Comparison of ENCODE assay signal across 7 cellular contexts in genomic region chr4:147518846-147519767, GRCh38. TPM values are rescaled to one million over a fixed set of nuclear protein-coding genes. Genes with fewer than 3 reads are reported as not detected.
DNase-seq lines count a peak whose midpoint lies in the region; ATAC-seq, FAIRE-seq and TF ChIP-seq lines count a peak whose summit lies in the region.

No MANE protein-coding gene starts in this region.

- in situ Hi-C loops in gastrocnemius medialis (cut with MboI; ENCODE audit: low sequenced_read_pairs in 4 of 4), result no loop called here

- H3K9me3 ChIP-seq in gastrocnemius medialis, result no peaks in the 10 kb centered on the region

- H3K4me3 Mint-ChIP-seq in activated naive CD8-positive, alpha-beta T cell treated with anti-CD3 and anti-CD28 coated beads, Interleukin-2, amount 50 U/mL, for 24 hours, result no peak overlapping the region

- ATAC-seq in GM21423 (IDR thresholded peaks at IDR 0.05; ENCODE audit: unreplicated experiment), result peak; percentile 90
- ATAC-seq in HG03575 (IDR thresholded peaks at IDR 0.05; ENCODE audit: extremely low read depth, insufficient number of reproducible peaks, low FRiP score, unreplicated experiment), result peak; percentile 95
- ATAC-seq in activated naive CD8-positive, alpha-beta T cell treated with anti-CD3 and anti-CD28 coated beads, Interleukin-2, amount 50 U/mL, for 24 hours, result peak; percentile 69
- ATAC-seq in left cardiac atrium, result peak in 1 of 2 donors; percentile 63
- peak in 1 of 2 donors; percentile 46 for ATAC-seq in gastrocnemius medialis

- H3K27me3 Mint-ChIP-seq in activated naive CD8-positive, alpha-beta T cell treated with anti-CD3 and anti-CD28 coated beads, Interleukin-2, amount 50 U/mL, for 24 hours, result peaks cover 2% of the 10 kb centered on the region

- H3K27me3 ChIP-seq in GM06990 (replicated peaks; ENCODE audit: control insufficient read depth, insufficient read depth, low read length), result no peaks in the 10 kb centered on the region
- no peaks in the 10 kb centered on the region for H3K27me3 ChIP-seq in gastrocnemius medialis

- TF ChIP-seq CTCF in GM06990 (IDR thresholded peaks at IDR 0.05; ENCODE audit: insufficient read depth, low read length, poor library complexity, severe bottlenecking), result peak; percentile 94
- peak; percentile 24 to 67 (median 44) for TF ChIP-seq CTCF in gastrocnemius medialis (IDR thresholded peaks at IDR 0.05 in 4 of 5, conservative IDR thresholded peaks at IDR 0.05 in 1 of 5)

- no peak for FAIRE-seq in RCC 7860 (lab: Jason Lieb, UNC)

- no peaks in the 10 kb centered on the region for H3K36me3 Mint-ChIP-seq in activated naive CD8-positive, alpha-beta T cell treated with anti-CD3 and anti-CD28 coated beads, Interleukin-2, amount 50 U/mL, for 24 hours (ENCODE audit: low read depth)

- H3K36me3 ChIP-seq in GM06990 (ENCODE audit: control insufficient read depth, insufficient read depth, low read length) (no peaks in the 10 kb centered on the region), gastrocnemius medialis (no peaks in the 10 kb centered on the region)

- intact Hi-C loops in left cardiac atrium (cut with DNase I), result no loop called here
- intact Hi-C loops in gastrocnemius medialis (cut with DNase I; ENCODE audit: low total_unique reads), result loop anchor here (10.0 kb wide), 1 partner anchor 346 kb away; no protein-coding TSS in a partner anchor

- no peak for TF ChIP-seq POLR2A in gastrocnemius medialis (IDR thresholded peaks at IDR 0.05)

- DNase-seq in GM06990 (ENCODE audit: extremely low read depth, insufficient read length) (peak; percentile 25), RCC 7860 (ENCODE audit: low spot score) (peak; percentile 28), left cardiac atrium (peak; percentile 39), gastrocnemius medialis (peak in 1 of 2 donors; percentile 17)
- DNase-seq in activated naive CD8-positive, alpha-beta T cell treated with anti-CD3 and anti-CD28 coated beads, Interleukin-2, amount 50 U/mL, for 24 hours, result peak; percentile 44

- no peaks in the 10 kb centered on the region for H3K4me1 Mint-ChIP-seq in activated naive CD8-positive, alpha-beta T cell treated with anti-CD3 and anti-CD28 coated beads, Interleukin-2, amount 50 U/mL, for 24 hours

- no peaks in the 10 kb centered on the region for H3K9me3 Mint-ChIP-seq in activated naive CD8-positive, alpha-beta T cell treated with anti-CD3 and anti-CD28 coated beads, Interleukin-2, amount 50 U/mL, for 24 hours

- H3K4me3 ChIP-seq in GM06990 (replicated peaks; ENCODE audit: low read depth, low read length) (no peak overlapping the region), gastrocnemius medialis (no peak overlapping the region)

- H3K27ac ChIP-seq in gastrocnemius medialis, result no peak overlapping the region

- H3K4me1 ChIP-seq in gastrocnemius medialis, result no peaks in the 10 kb centered on the region

- no peak overlapping the region for H3K27ac Mint-ChIP-seq in activated naive CD8-positive, alpha-beta T cell treated with anti-CD3 and anti-CD28 coated beads, Interleukin-2, amount 50 U/mL, for 24 hours

RNA-seq across cellular contexts. Expression of gene EDNRA, which starts 38.2 kb away (rescaled TPM):
- total RNA-seq in left cardiac atrium (10 to 100 TPM; 29.2 to 76.3 TPM), gastrocnemius medialis (1 to 10 TPM; 1.4 to 8.4 (median 2.6) TPM)
